Comparison of ENCODE assay signal across 23 cellular contexts in genomic region chrX:18639280-18639679, GRCh38. TPM values are rescaled to one million over a fixed set of nuclear protein-coding genes. Genes with fewer than 3 reads are reported as not detected.
"Had no signal": no experiment of that assay in that cellular context is flagged by ENCODE, and none has a peak within 500 bp of the region (broad histone marks: within the 10 kb centered on the region; RNA-seq: fewer than 3 reads in every experiment).

No MANE protein-coding gene starts in this region.

- H3K4me1 ChIP-seq: SJSA1 had no signal

- FAIRE-seq: RCC 7860 had no signal

- H3K27me3 ChIP-seq: MG63, SJSA1 had no signal

- H3K9me3 ChIP-seq: MG63, SJSA1 had no signal

- DNase-seq: KBM-7, MG63, NCI-H1092, NCI-H1105 treated with DMSO at 0.1 percent for 48 hours, NCI-H1417 treated with DMSO at 0.1 percent for 48 hours, NCI-H146, NCI-H1694 treated with DMSO at 0.1 percent for 48 hours, NCI-H1930, NCI-H2081, NCI-H2107, NCI-H2227 treated with DMSO at 0.1 percent for 48 hours, NCI-H446, NCI-H510A, NCI-H524 treated with DMSO at 0.1 percent for 48 hours, NCI-H69, NCI-H774, Right ventricle myocardium superior, RPMI8226, SIG-M5 had no signal

- H3K4me3 ChIP-seq: MG63, SJSA1, SK-N-MC had no signal

- H3K27ac ChIP-seq: SJSA1, SK-N-MC had no signal

- H3K36me3 ChIP-seq: MG63, SJSA1 had no signal

RNA-seq across cellular contexts. Expression of gene RS1, which starts 32.6 kb away (rescaled TPM):
- total RNA-seq: HT-29, Right ventricle myocardium superior had no signal
